Comparison of ENCODE assay signal across 9 cellular contexts in the genomic region with DNA sequence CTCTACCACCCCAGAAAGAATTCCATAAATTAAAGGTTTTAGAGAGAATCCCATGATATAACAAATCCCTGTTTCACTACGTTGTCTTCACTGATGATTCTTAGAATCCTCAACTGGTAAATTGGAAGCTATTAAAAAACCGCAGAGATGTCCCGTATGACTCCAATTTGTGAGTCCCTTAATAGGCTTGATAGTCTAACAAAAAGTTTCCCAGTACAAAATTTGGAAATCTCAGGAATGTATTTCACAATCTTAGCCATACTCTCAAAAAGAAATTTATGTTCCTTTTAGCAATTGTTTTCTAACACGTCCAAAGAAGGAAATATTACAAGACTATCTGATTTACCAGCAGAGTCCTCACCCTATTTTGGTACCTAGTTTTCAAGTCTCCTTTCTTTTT. TPM values are rescaled to one million over a fixed set of nuclear protein-coding genes. Genes with fewer than 3 reads are reported as not detected.
DNase-seq lines count a peak whose midpoint lies in the region; ATAC-seq and TF ChIP-seq lines count a peak whose summit lies in the region.
"Had no signal": no experiment of that assay in that cellular context is flagged by ENCODE, and none has a peak within 500 bp of the region (broad histone marks: within the 10 kb centered on the region; RNA-seq: fewer than 3 reads in every experiment).

No MANE protein-coding gene starts in this region.

- BruUV-seq in MCF 10A (replicated peaks; lab: Mats Ljungman, UMichigan) = no TSS peak

- DNase-seq in AG20443 (ENCODE audit: low spot score) (peak; percentile 42), HFFc6 (peak; percentile 15), MCF 10A (ENCODE audit: unreplicated experiment) (peak; percentile 72), natural killer cell (no peak), epidermal melanocyte (ENCODE audit: insufficient read length, low spot score) (no peak), Kasumi-1 (lab: John Stamatoyannopoulos, UW) (no peak)
- DNase-seq: NCI-H526 had no signal

- POLR2A ChIA-PET in MCF 10A (lab: Yijun Ruan, JAX) = interaction anchor here (0.8 to 6.2 kb wide), 19 partner anchors 9 to 740 kb away, joined by 3 to 110 read pairs (median 13); a partner anchor contains a TSS

- H3K36me3 Mint-ChIP-seq in HFFc6 (ENCODE audit: low read depth) (no peaks in the 10 kb centered on the region), MCF 10A (ENCODE audit: insufficient read depth, unreplicated experiment) (peaks cover 17% of the 10 kb centered on the region), natural killer cell (no peaks in the 10 kb centered on the region)

- no peaks in the 10 kb centered on the region; the same call in 1 of the 2 replicates for H3K27me3 Mint-ChIP-seq in HFFc6 (ENCODE audit: insufficient read depth)
- no peaks in the 10 kb centered on the region for H3K27me3 Mint-ChIP-seq in MCF 10A (ENCODE audit: insufficient read depth, unreplicated experiment)
- no peaks in the 10 kb centered on the region for H3K27me3 Mint-ChIP-seq in natural killer cell (ENCODE audit: low read depth in 2 of 2)

- peaks cover 60% of the 10 kb centered on the region for H3K4me1 Mint-ChIP-seq in HFFc6 (ENCODE audit: low read depth)
- H3K4me1 Mint-ChIP-seq in MCF 10A (ENCODE audit: insufficient read depth, unreplicated experiment) = peaks cover 24% of the 10 kb centered on the region
- peaks cover 58 to 69% of the 10 kb centered on the region in 2 donors for H3K4me1 Mint-ChIP-seq in natural killer cell

- H3K9me3 Mint-ChIP-seq in HFFc6 (no peaks in the 10 kb centered on the region), MCF 10A (ENCODE audit: unreplicated experiment) (no peaks in the 10 kb centered on the region), natural killer cell (no peaks in the 10 kb centered on the region)

- ATAC-seq in natural killer cell (no peak), HG03571 (IDR thresholded peaks at IDR 0.05; ENCODE audit: unreplicated experiment) (no peak), GM19324 (IDR thresholded peaks at IDR 0.05; ENCODE audit: low FRiP score, unreplicated experiment) (no peak)

- CTCF ChIA-PET in MCF 10A (lab: Yijun Ruan, JAX) = interaction anchor here (1.0 to 3.8 kb wide), 3 partner anchors 18 to 32 kb away, joined by 3 to 35 read pairs (median 29); no protein-coding TSS in a partner anchor

- H3K27ac Mint-ChIP-seq in HFFc6 (peak overlapping the region; percentile 93), MCF 10A (ENCODE audit: low read depth, unreplicated experiment) (peak overlapping the region; percentile 98), natural killer cell (peak overlapping the region; percentile 84 to 99)

- TF ChIP-seq CTCF in HFFc6 (IDR thresholded peaks at IDR 0.05) (no peak), MCF 10A (IDR thresholded peaks at IDR 0.05; ENCODE audit: unreplicated experiment) (no peak), natural killer cell (IDR thresholded peaks at IDR 0.05) (no peak)

- intact Hi-C loops in MCF 10A (cut with micrococcal nuclease) (no loop called here), natural killer cell (cut with micrococcal nuclease) (loop anchor here (5.0 to 10.0 kb wide), 2 partner anchors 649 to 1288 kb away; a partner anchor contains a TSS)

- peak overlapping the region; percentile 91 for H3K4me3 Mint-ChIP-seq in HFFc6
- peak overlapping the region; percentile 95 for H3K4me3 Mint-ChIP-seq in MCF 10A (ENCODE audit: unreplicated experiment)
- peak overlapping the region; percentile 93 for H3K4me3 Mint-ChIP-seq in natural killer cell

RNA-seq across cellular contexts. Expression of a gene that starts 2.5 kb away (rescaled TPM):
- total RNA-seq in HFFc6 (2021; fragmentation: NEBNext Ultra II Directional; extraction: Animal tissue kit (Norgen Biotek cat#: 25700)) = 10 to 100 TPM; 10.4 to 29.3 (median 22.4) TPM
- total RNA-seq in MCF 10A (2022) (150 and 162 TPM in 2 replicates), natural killer cell (100 to 1,000 TPM; 220 to 269 (median 227) TPM)

Comparison
In these comparisons a context has a peak if more than half of its experiments do, and no peak if none do; other contexts are left out.
1. DNase-seq: peak in AG20443 (single experiment), HFFc6 (single experiment) and MCF 10A (single experiment); none in natural killer cell (single experiment), epidermal melanocyte (single experiment) and Kasumi-1 (0 of 2).
2. Peak in every context shown above with its lines, with median percentiles within 50 percentile points of each other: H3K27ac Mint-ChIP-seq and H3K4me3 Mint-ChIP-seq.